8 cellular contexts compared by ENCODE assay signal in the genomic region with DNA sequence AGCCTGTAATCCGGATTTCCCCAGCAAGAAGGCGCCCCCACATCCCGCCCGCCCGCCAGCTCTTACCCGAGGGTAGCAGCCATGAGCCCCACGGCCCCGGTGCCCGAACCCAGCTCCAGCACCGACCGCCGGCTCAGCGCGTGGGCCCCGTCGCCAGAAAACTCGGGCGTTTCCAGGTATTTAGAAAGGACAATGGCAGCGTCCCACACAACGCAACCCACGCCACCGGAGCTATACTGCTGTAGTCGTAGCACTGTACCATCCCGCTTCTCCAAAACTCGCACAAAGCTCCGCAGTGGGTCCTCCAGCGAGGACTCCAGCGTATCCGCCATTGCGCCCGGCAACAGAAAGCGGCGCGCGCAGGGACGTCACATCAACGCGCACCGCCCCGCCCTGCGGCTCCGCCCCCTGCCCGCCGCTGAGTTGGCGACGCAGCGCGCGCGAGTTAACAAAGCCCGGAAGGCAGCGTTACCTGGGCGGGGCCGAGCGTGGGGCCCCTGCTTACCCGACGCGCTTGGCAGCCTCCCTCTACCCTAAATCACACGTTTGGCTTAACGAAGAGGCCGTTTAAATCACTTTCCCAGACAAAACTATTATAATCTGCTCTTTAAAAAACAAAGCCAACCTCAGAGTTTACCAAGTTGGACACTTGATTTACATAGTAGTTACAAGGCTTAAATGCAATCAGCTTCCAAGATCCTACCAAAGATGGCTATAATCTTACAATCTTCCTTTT.
A peak's percentile ranks its signal among the peaks of the same experiment; 100 is the strongest.
DNase-seq lines count a peak whose midpoint lies in the region; ATAC-seq and TF ChIP-seq lines count a peak whose summit lies in the region.

A gene (minus strand): TSS at position 352 of the 736 bp plus-strand sequence. CDS start 20 bp downstream, at position 332.

- peak within 1 kb of the TSS; percentile 94 for H3K4me3 ChIP-seq in astrocyte of the spinal cord (ENCODE audit: low read depth, low read length)

- in situ Hi-C loops in astrocyte of the spinal cord (cut with HindIII; ENCODE audit: low sequenced_read_pairs) = no loop called here

- H3K27ac ChIP-seq in 22Rv1 = peak within 1 kb of the TSS; percentile 87

- peak; percentile 88 for DNase-seq in NCI-H2081 treated with DMSO at 0.1 percent for 48 hours (lab: John Stamatoyannopoulos, UW)
- DNase-seq in T1000 (lab: John Stamatoyannopoulos, UW) = peak; percentile 80
- DNase-seq in astrocyte of the spinal cord (ENCODE audit: low read depth, low spot score) = peak; percentile 93
- DNase-seq in hypothalamus (lab: John Stamatoyannopoulos, UW) = peak; percentile 31 to 94 (median 82)
- peak; percentile 97 for DNase-seq in retina

- ATAC-seq in GM18519 (IDR thresholded peaks at IDR 0.05; ENCODE audit: low FRiP score, unreplicated experiment) (peak; percentile 90), HG03045 (IDR thresholded peaks at IDR 0.05; ENCODE audit: unreplicated experiment) (peak; percentile 97)

- TF ChIP-seq CTCF in 22Rv1 (IDR thresholded peaks at IDR 0.05) (no peak), astrocyte of the spinal cord (IDR thresholded peaks at IDR 0.05; ENCODE audit: low read depth, low read length) (no peak)

Comparison
In these comparisons a context has a peak if more than half of its experiments do, and no peak if none do; other contexts are left out.
1. Peak in every context shown above with its lines: DNase-seq, ATAC-seq, H3K4me3 ChIP-seq and H3K27ac ChIP-seq.